Comparison of ENCODE assay signal across 9 cellular contexts in the genomic region with DNA sequence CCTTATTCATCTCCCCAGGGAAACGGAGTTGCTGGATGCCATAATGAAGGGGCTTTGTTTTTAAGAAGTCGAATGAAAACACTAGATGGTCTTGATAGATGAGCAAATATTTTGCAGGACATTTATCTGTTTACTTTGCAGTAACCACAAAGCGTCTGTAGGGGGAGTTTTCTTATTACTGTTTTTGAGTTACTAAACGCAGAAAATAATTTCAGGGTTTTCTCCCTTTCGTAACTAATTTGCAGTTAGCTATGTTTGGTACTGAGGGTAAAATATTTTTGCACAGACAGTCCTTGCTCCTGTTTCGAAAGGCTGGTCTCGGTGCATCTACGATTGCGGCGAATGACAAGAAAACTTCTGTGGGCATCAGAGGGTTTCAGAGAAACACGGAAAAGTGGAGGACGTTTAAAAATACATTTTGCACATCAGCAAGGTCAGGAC.
DNase-seq lines count a peak whose midpoint lies in the region; ATAC-seq and TF ChIP-seq lines count a peak whose summit lies in the region.
"Had no signal": no experiment of that assay in that cellular context is flagged by ENCODE, and none has a peak within 500 bp of the region (broad histone marks: within the 10 kb centered on the region; RNA-seq: fewer than 3 reads in every experiment).

No MANE protein-coding gene starts in this region.

- H3K9me3 ChIP-seq in OCI-LY3 (ENCODE audit: insufficient read depth, low read length) (no peaks in the 10 kb centered on the region), spleen (no peaks in the 10 kb centered on the region)

- H3K4me3 ChIP-seq in OCI-LY3 (ENCODE audit: low read length): no peak overlapping the region
- no peak overlapping the region for H3K4me3 ChIP-seq in fibroblast of mammary gland (ENCODE audit: control insufficient read depth, low read depth, low read length)
- H3K4me3 ChIP-seq in spleen: no peak overlapping the region

- peak; percentile 38 for TF ChIP-seq CTCF in OCI-LY3 (IDR thresholded peaks at IDR 0.05; ENCODE audit: low read depth, low read length)
- peak; percentile 63 for TF ChIP-seq CTCF in fibroblast of mammary gland (conservative IDR thresholded peaks at IDR 0.05; ENCODE audit: control insufficient read depth, insufficient read depth, low read depth, low read length)
- TF ChIP-seq CTCF in spleen (IDR thresholded peaks at IDR 0.05 in 8 of 11, conservative IDR thresholded peaks at IDR 0.05 in 3 of 11): peak in 7 of 11 experiments; percentile 14 to 44 (median 33)

- H3K4me1 ChIP-seq in OCI-LY3 (ENCODE audit: low read length) (no peaks in the 10 kb centered on the region), spleen (no peaks in the 10 kb centered on the region)

- H3K27ac ChIP-seq in OCI-LY3 (ENCODE audit: low read length): no peak overlapping the region
- H3K27ac ChIP-seq in spleen: no peak overlapping the region

- DNase-seq in NCI-H2171 treated with DMSO at 0.1 percent for 48 hours (lab: John Stamatoyannopoulos, UW) (peak; percentile 22), NCI-H2171 (lab: John Stamatoyannopoulos, UW) (no peak), fibroblast of mammary gland (ENCODE audit: low read depth) (peak; percentile 58), spleen (no peak)
- no peak for DNase-seq in activated effector memory CD4-positive, alpha-beta T cell treated with anti-CD3 and anti-CD28 coated beads, Interleukin-2, amount 50 U/mL, for 16 hours
- no peak for DNase-seq in stimulated activated CD4-positive, alpha-beta T cell treated with anti-CD3 and anti-CD28 coated beads, Interleukin-15, amount 100 ng/mL, for 24 hours
- DNase-seq: effector memory CD8-positive, alpha-beta T cell had no signal

- no peaks in the 10 kb centered on the region for H3K79me2 ChIP-seq in OCI-LY3 (ENCODE audit: low read length)

- H3K4me2 ChIP-seq in OCI-LY3 (ENCODE audit: low read length): no peak overlapping the region

- 43 to 62% (median 56%) methylated on average over 12 of the region's 12 CpGs for WGBS in spleen, 5 donors

- intact Hi-C loops in spleen (cut with DNase I; ENCODE audit: low total_unique reads): no loop called here

- H4K20me1 ChIP-seq in OCI-LY3 (ENCODE audit: insufficient read depth, low read length): no peaks in the 10 kb centered on the region

- no peak for ATAC-seq in HG03378 (IDR thresholded peaks at IDR 0.05; ENCODE audit: unreplicated experiment)
- ATAC-seq: effector memory CD8-positive, alpha-beta T cell had no signal

- no peaks in the 10 kb centered on the region for H3K36me3 ChIP-seq in OCI-LY3 (replicated peaks; ENCODE audit: low read depth, low read length)
- H3K36me3 ChIP-seq in spleen: no peaks in the 10 kb centered on the region

- H3K27me3 ChIP-seq in OCI-LY3 (ENCODE audit: low read depth, low read length): no peaks in the 10 kb centered on the region
- peaks cover 0 to 25% (median 0%) of the 10 kb centered on the region in 7 donors for H3K27me3 ChIP-seq in spleen (replicated peaks in 1 of 7)

- H2AFZ ChIP-seq in OCI-LY3 (ENCODE audit: low read depth, low read length): no peak overlapping the region

- TF ChIP-seq POLR2A in spleen (IDR thresholded peaks at IDR 0.05): no peak

- H3K9ac ChIP-seq in OCI-LY3 (ENCODE audit: low read length): no peak overlapping the region

Comparison
In these comparisons a context has a peak if more than half of its experiments do, and no peak if none do; other contexts are left out.
1. DNase-seq: peak in NCI-H2171 treated with DMSO at 0.1 percent for 48 hours (single experiment) and fibroblast of mammary gland (single experiment); none in NCI-H2171 (single experiment), spleen (single experiment), activated effector memory CD4-positive, alpha-beta T cell treated with anti-CD3 and anti-CD28 coated beads, Interleukin-2, amount 50 U/mL, for 16 hours (single experiment) and stimulated activated CD4-positive, alpha-beta T cell treated with anti-CD3 and anti-CD28 coated beads, Interleukin-15, amount 100 ng/mL, for 24 hours (single experiment).
2. Peak in every context shown above with its lines, with median percentiles within 50 percentile points of each other: CTCF ChIP-seq.